Comparison of ENCODE assay signal across 8 cellular contexts in genomic region chr6:52263709-52264320, GRCh38. TPM values are rescaled to one million over a fixed set of nuclear protein-coding genes. Genes with fewer than 3 reads are reported as not detected.
A peak's percentile ranks its signal among the peaks of the same experiment; 100 is the strongest.
DNase-seq lines count a peak whose midpoint lies in the region; ATAC-seq and TF ChIP-seq lines count a peak whose summit lies in the region.

No MANE protein-coding gene starts in this region.

- 32% methylated on average over 8 of the region's 8 CpGs for WGBS in SK-N-SH (ENCODE audit: low lambda C conversion rate)

- TF ChIP-seq EP300 in SK-N-SH (IDR thresholded peaks at IDR 0.05; ENCODE audit: borderline replicate concordance in 1 of 2, low read depth in 1 of 2, low read length in 1 of 2): no peak

- H3K4me3 ChIP-seq in SK-N-SH (ENCODE audit: low read depth in 2 of 2, low read length in 1 of 2): no peak overlapping the region
- H3K4me3 ChIP-seq in cardiac muscle cell: no peak overlapping the region
- no peak overlapping the region for H3K4me3 ChIP-seq in retinal pigment epithelial cell (ENCODE audit: low read length)

- no peaks in the 10 kb centered on the region for H4K20me1 ChIP-seq in SK-N-SH (ENCODE audit: insufficient read depth)

- H3K9me2 ChIP-seq in SK-N-SH: no peaks in the 10 kb centered on the region

- H3K36me3 Mint-ChIP-seq in activated naive CD4-positive, alpha-beta T cell treated with anti-CD3 and anti-CD28 coated beads, Interleukin-2, amount 10 ng/mL, durations not matched to agents 7 days and 5 days: peaks cover 61% of the 10 kb centered on the region

- H3K79me2 ChIP-seq in SK-N-SH (ENCODE audit: insufficient read depth): no peaks in the 10 kb centered on the region

- no peaks in the 10 kb centered on the region for H3K27me3 Mint-ChIP-seq in activated naive CD4-positive, alpha-beta T cell treated with anti-CD3 and anti-CD28 coated beads, Interleukin-2, amount 10 ng/mL, durations not matched to agents 7 days and 5 days

- H3K36me3 ChIP-seq in SK-N-SH (replicated peaks in 1 of 2; ENCODE audit: control insufficient read depth in 1 of 2, insufficient read depth in 2 of 2, low read length in 1 of 2) (peaks cover 28 to 53% of the 10 kb centered on the region in 2 experiments), cardiac muscle cell (peaks cover 37% of the 10 kb centered on the region)

- H3K9ac ChIP-seq in SK-N-SH: no peak overlapping the region

- no peak overlapping the region for H3K4me3 Mint-ChIP-seq in activated naive CD4-positive, alpha-beta T cell treated with anti-CD3 and anti-CD28 coated beads, Interleukin-2, amount 10 ng/mL, durations not matched to agents 7 days and 5 days

- CTCF ChIA-PET in SK-N-SH (lab: Yijun Ruan, JAX): interaction anchor here (0.6 to 5.1 kb wide), 48 partner anchors 9 to 1579 kb away, joined by 3 to 60 read pairs (median 4); partner anchors contain the start of genes IL17F and MCM3
- CTCF ChIA-PET in activated naive CD4-positive, alpha-beta T cell treated with anti-CD3 and anti-CD28 coated beads, Interleukin-2, amount 10 ng/mL, durations not matched to agents 7 days and 5 days (lab: Charles Lee): interaction anchor here (0.7 to 6.3 kb wide), 32 partner anchors 9 to 398 kb away, joined by 3 to 61 read pairs (median 5); partner anchors contain the start of gene MCM3

- H3K27ac ChIP-seq in SK-N-SH (ENCODE audit: low read depth in 2 of 2, low read length in 1 of 2) (no peak overlapping the region), cardiac muscle cell (no peak overlapping the region)

- peaks cover 13% of the 10 kb centered on the region for H3K4me1 Mint-ChIP-seq in activated naive CD4-positive, alpha-beta T cell treated with anti-CD3 and anti-CD28 coated beads, Interleukin-2, amount 10 ng/mL, durations not matched to agents 7 days and 5 days

- peak; percentile 66 for DNase-seq in DMS114 treated with DMSO at 0.1 percent for 48 hours (lab: John Stamatoyannopoulos, UW; ENCODE audit: unreplicated experiment)
- peak; percentile 25 for DNase-seq in HuH-7.5 (ENCODE audit: low spot score)
- peak; percentile 66 for DNase-seq in SK-N-SH
- peak; percentile 78 for DNase-seq in activated naive CD4-positive, alpha-beta T cell treated with anti-CD3 and anti-CD28 coated beads, Interleukin-2, amount 10 ng/mL, durations not matched to agents 7 days and 5 days
- DNase-seq in cardiac muscle cell (ENCODE audit: low read depth in 1 of 2, low spot score in 1 of 2): peak; percentile 66 to 72
- DNase-seq in retinal pigment epithelial cell (ENCODE audit: low read depth): peak; percentile 10
- DNase-seq in amniotic stem cell (lab: John Stamatoyannopoulos, UW): no peak

- H3K27me3 ChIP-seq in SK-N-SH (ENCODE audit: insufficient read depth) (no peaks in the 10 kb centered on the region), cardiac muscle cell (no peaks in the 10 kb centered on the region)

- no peak overlapping the region for H2AFZ ChIP-seq in SK-N-SH (ENCODE audit: low read depth)

- H3K27ac Mint-ChIP-seq in activated naive CD4-positive, alpha-beta T cell treated with anti-CD3 and anti-CD28 coated beads, Interleukin-2, amount 10 ng/mL, durations not matched to agents 7 days and 5 days: peak overlapping the region; percentile 29

- no peaks in the 10 kb centered on the region for H3K9me3 Mint-ChIP-seq in activated naive CD4-positive, alpha-beta T cell treated with anti-CD3 and anti-CD28 coated beads, Interleukin-2, amount 10 ng/mL, durations not matched to agents 7 days and 5 days

- H3K9me3 ChIP-seq in SK-N-SH: no peaks in the 10 kb centered on the region
- H3K9me3 ChIP-seq in cardiac muscle cell (ENCODE audit: low read depth): no peaks in the 10 kb centered on the region

- peak; percentile 65 for ATAC-seq in GM21360 (IDR thresholded peaks at IDR 0.05; ENCODE audit: unreplicated experiment)

- peak; percentile 98 for TF ChIP-seq CTCF in SK-N-SH (IDR thresholded peaks at IDR 0.05)
- peak; percentile 97 for TF ChIP-seq CTCF in cardiac muscle cell (IDR thresholded peaks at IDR 0.05; ENCODE audit: low read depth, low read length)
- peak; percentile 100 for TF ChIP-seq CTCF in retinal pigment epithelial cell (conservative IDR thresholded peaks at IDR 0.05; ENCODE audit: low read depth, low read length)

- POLR2A ChIA-PET in SK-N-SH (lab: Yijun Ruan, JAX): no interaction called here

- H3K4me1 ChIP-seq in SK-N-SH (ENCODE audit: control insufficient read depth in 1 of 2, insufficient read depth in 2 of 2, low read depth in 1 of 2, low read length in 1 of 2) (peaks cover 0 to 2% of the 10 kb centered on the region in 2 experiments; a peak in 1 of 4 replicates), cardiac muscle cell (ENCODE audit: low read depth) (peaks cover 9% of the 10 kb centered on the region)

- no peak overlapping the region for H3K4me2 ChIP-seq in SK-N-SH

- no peaks in the 10 kb centered on the region for H3F3A ChIP-seq in SK-N-SH (replicated peaks; ENCODE audit: insufficient read depth)

- TF ChIP-seq RAD21 in SK-N-SH (IDR thresholded peaks at IDR 0.05; ENCODE audit: low read length): peak; percentile 87

TF ChIP-seq in SK-N-SH, 30 proteins besides CTCF, POLR2A, EP300 and RAD21:
- TF ChIP-seq TEAD4 (IDR thresholded peaks at IDR 0.05; ENCODE audit: borderline replicate concordance, insufficient read depth): no peak
- TF ChIP-seq SMC3 (IDR thresholded peaks at IDR 0.05; ENCODE audit: low read depth, low read length): peak; percentile 94

RNA-seq across cellular contexts. Expression of gene IL17F, which starts 19.5 kb away (rescaled TPM):
- not detected in 2 replicates for polyA plus RNA-seq in SK-N-SH (2012; rRNA removed)
- not detected in 2 replicates for polyA plus RNA-seq in SK-N-SH (2012; cell fraction: cytosol; rRNA removed)
- not detected in 2 replicates for polyA plus RNA-seq in SK-N-SH (2012; cell fraction: nucleus; rRNA removed)
- total RNA-seq in cardiac muscle cell: not detected in 2 replicates
- polyA plus RNA-seq in cardiac muscle cell: not detected in 2 replicates

RNA-seq across cellular contexts. Expression of gene MCM3, which starts 20.7 kb away (rescaled TPM):
- 62.4 and 71.4 TPM in 2 replicates for polyA plus RNA-seq in SK-N-SH (2012; rRNA removed)
- 57.2 and 65.0 TPM in 2 replicates for polyA plus RNA-seq in SK-N-SH (2012; cell fraction: cytosol; rRNA removed)
- 65.2 and 85.5 TPM in 2 replicates for polyA plus RNA-seq in SK-N-SH (2012; cell fraction: nucleus; rRNA removed)
- 130 and 149 TPM in 2 replicates for total RNA-seq in cardiac muscle cell
- 98.8 and 134 TPM in 2 replicates for polyA plus RNA-seq in cardiac muscle cell
